Comparison of ENCODE assay signal across 8 cellular contexts in the genomic region with DNA sequence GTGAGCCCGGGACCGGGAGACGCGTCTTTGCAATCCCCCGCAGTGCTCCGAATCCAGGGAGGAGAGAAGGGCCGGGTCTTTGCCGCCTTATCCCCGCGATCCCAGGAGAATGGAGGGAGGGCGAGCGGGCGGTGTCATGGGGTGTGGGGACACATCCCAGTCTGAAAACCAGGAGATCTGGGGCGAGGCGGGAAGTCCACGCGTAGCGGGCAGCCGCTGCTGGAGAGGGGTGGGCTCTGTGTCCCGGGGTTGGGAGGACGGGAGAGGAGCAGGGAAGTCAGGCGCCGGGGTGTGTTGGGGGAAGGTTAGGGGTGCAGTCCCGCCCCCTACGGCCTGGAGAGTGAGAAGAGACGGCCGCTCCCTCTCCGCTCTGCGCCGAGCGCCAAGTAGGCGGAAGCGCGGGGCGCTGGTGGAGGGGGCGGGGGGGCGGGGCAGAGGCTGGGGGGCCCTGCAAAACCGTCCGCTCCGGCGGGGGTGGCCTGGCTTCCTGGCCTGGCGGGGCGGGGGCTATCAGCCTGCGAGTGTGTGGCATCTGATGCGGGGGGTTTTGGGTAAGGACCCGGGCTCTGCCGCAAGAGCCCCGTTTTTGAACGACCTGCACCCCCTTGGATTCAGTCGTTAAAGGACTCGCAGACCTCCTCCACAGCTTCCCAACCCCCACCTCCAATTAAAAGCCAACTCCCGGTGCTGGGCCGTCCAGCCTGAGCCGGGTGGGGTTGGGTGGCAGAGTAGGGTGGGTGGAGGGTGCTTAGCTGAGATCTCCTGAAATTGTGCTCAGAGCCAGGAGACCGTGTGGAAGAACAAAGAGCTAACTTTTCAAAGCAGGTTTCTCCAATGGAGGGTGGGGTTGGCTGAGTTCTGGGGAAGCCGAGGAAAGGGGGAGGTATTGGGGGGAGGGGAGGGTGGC. TPM values are rescaled to one million over a fixed set of nuclear protein-coding genes. Genes with fewer than 3 reads are reported as not detected.
DNase-seq lines count a peak whose midpoint lies in the region; ATAC-seq and TF ChIP-seq lines count a peak whose summit lies in the region.

No MANE protein-coding gene starts in this region.

- peak overlapping the region; percentile 87 for H3K27ac ChIP-seq in effector memory CD4-positive, alpha-beta T cell (ENCODE audit: insufficient read depth, low read length, poor library complexity, severe bottlenecking)
- peak overlapping the region; percentile 91 for H3K27ac ChIP-seq in mesodermal cell (ENCODE audit: low read depth, low read length, severe bottlenecking)

- H3K36me3 ChIP-seq in effector memory CD4-positive, alpha-beta T cell (ENCODE audit: control insufficient read depth, insufficient read depth, low read length): no peaks in the 10 kb centered on the region
- H3K36me3 ChIP-seq in mesodermal cell (ENCODE audit: control insufficient read depth, insufficient read depth, low read length): peaks cover 19% of the 10 kb centered on the region

- H3K4me3 ChIP-seq in effector memory CD4-positive, alpha-beta T cell (ENCODE audit: insufficient read depth, low read depth, low read length, poor library complexity, severe bottlenecking): peak overlapping the region; percentile 85
- peak overlapping the region; percentile 96 for H3K4me3 ChIP-seq in mesodermal cell (ENCODE audit: extremely low read depth, insufficient read depth, low read length, poor library complexity, severe bottlenecking)

- no peaks in the 10 kb centered on the region for H3K9me3 ChIP-seq in effector memory CD4-positive, alpha-beta T cell (ENCODE audit: control insufficient read depth, low read length)
- H3K9me3 ChIP-seq in mesodermal cell (ENCODE audit: control insufficient read depth, low read length): no peaks in the 10 kb centered on the region

- peaks cover 46% of the 10 kb centered on the region for H3K4me1 ChIP-seq in effector memory CD4-positive, alpha-beta T cell (ENCODE audit: control insufficient read depth, insufficient read depth, low read length, poor library complexity, severe bottlenecking)
- H3K4me1 ChIP-seq in mesodermal cell (ENCODE audit: control insufficient read depth, insufficient read depth, low read length, poor library complexity, severe bottlenecking): peaks cover 39% of the 10 kb centered on the region

- DNase-seq in AML-193 (lab: John Stamatoyannopoulos, UW) (peak; percentile 66 to 73), GM20000 (ENCODE audit: low spot score) (peak; percentile 84), NCI-H226 (peak; percentile 72)
- peak; percentile 86 for DNase-seq in activated CD8-positive, alpha-beta memory T cell treated with anti-CD3 and anti-CD28 coated beads for 24 hours
- peak; percentile 33 to 60 (median 45) for DNase-seq in effector memory CD4-positive, alpha-beta T cell
- DNase-seq in stimulated activated CD8-positive, alpha-beta memory T cell treated with anti-CD3 and anti-CD28 coated beads, Interleukin-4, amount 100 ng/mL, for 24 hours (ENCODE audit: low read depth): peak; percentile 59

- no peaks in the 10 kb centered on the region for H3K27me3 ChIP-seq in effector memory CD4-positive, alpha-beta T cell (replicated peaks; ENCODE audit: control insufficient read depth, insufficient read depth, low read length, poor library complexity, severe bottlenecking)

- WGBS in mesodermal cell (ENCODE audit: insufficient coverage in 2 of 2), 2 experiments: 0% methylated on average over 10 to 19 of the region's 56 CpGs

- no peak for ATAC-seq in GM19463 (IDR thresholded peaks at IDR 0.05; ENCODE audit: unreplicated experiment)

- no peak for TF ChIP-seq CTCF in GM20000 (IDR thresholded peaks at IDR 0.05; ENCODE audit: extremely low read depth, missing control alignments)

RNA-seq across cellular contexts. Expression of gene LASP1, which starts 0.7 kb away (rescaled TPM):
- 151 TPM for polyA plus RNA-seq in mesodermal cell (2013, experiment 1 of 2)
- 139 TPM for polyA plus RNA-seq in mesodermal cell (2013, experiment 2 of 2)

RNA-seq across cellular contexts. Expression of gene RPL23, which starts 17.0 kb away (rescaled TPM):
- 2,211 TPM for polyA plus RNA-seq in mesodermal cell (2013, experiment 1 of 2)
- 2,367 TPM for polyA plus RNA-seq in mesodermal cell (2013, experiment 2 of 2)

RNA-seq across cellular contexts. Expression of gene CWC25, which starts 45.4 kb away (rescaled TPM):
- 17.7 TPM for polyA plus RNA-seq in mesodermal cell (2013, experiment 1 of 2)
- 15.8 TPM for polyA plus RNA-seq in mesodermal cell (2013, experiment 2 of 2)
